ENCODE assay signal across 11 cellular contexts in genomic region chr2:183063083-183063482, GRCh38. TPM values are rescaled to one million over a fixed set of nuclear protein-coding genes. Genes with fewer than 3 reads are reported as not detected.
DNase-seq lines count a peak whose midpoint lies in the region; ATAC-seq and TF ChIP-seq lines count a peak whose summit lies in the region.
"Had no signal": no experiment of that assay in that cellular context is flagged by ENCODE, and none has a peak within 500 bp of the region (broad histone marks: within the 10 kb centered on the region; RNA-seq: fewer than 3 reads in every experiment).

No MANE protein-coding gene starts in this region.

- H2AFZ ChIP-seq in neural progenitor cell (replicated peaks), result no peak overlapping the region

- no peaks in the 10 kb centered on the region for H3K27me3 ChIP-seq in neural progenitor cell

- H3K9me3 Mint-ChIP-seq in neural progenitor cell (no peaks in the 10 kb centered on the region), glutamatergic neuron (ENCODE audit: unreplicated experiment) (no peaks in the 10 kb centered on the region)

- H3K4me1 ChIP-seq in neural progenitor cell, result no peaks in the 10 kb centered on the region

- peak; percentile 17 for DNase-seq in amniotic stem cell (lab: John Stamatoyannopoulos, UW)
- DNase-seq in neural progenitor cell (ENCODE audit: low spot score), result no peak
- no peak for DNase-seq in glutamatergic neuron
- DNase-seq in effector CD8-positive, alpha-beta T cell (lab: John Stamatoyannopoulos, UW), result no peak
- DNase-seq: activated gamma-delta T cell, NCI-H510A treated with DMSO at 0.1 percent for 48 hours had no signal

- H3K4me3 ChIP-seq in neural progenitor cell, result no peak overlapping the region

- H3K4me1 Mint-ChIP-seq in neural progenitor cell (peaks cover 13% of the 10 kb centered on the region), glutamatergic neuron (ENCODE audit: low read depth, unreplicated experiment) (no peaks in the 10 kb centered on the region)

- H4K20me1 ChIP-seq in neural progenitor cell (ENCODE audit: low read depth), result no peaks in the 10 kb centered on the region

- H3K36me3 Mint-ChIP-seq in neural progenitor cell (no peaks in the 10 kb centered on the region), glutamatergic neuron (ENCODE audit: unreplicated experiment) (no peaks in the 10 kb centered on the region)

- no peak overlapping the region for H3K27ac ChIP-seq in neural progenitor cell
- H3K27ac ChIP-seq: epithelial cell of prostate, HL-60 had no signal

- H3K9ac ChIP-seq in neural progenitor cell, result no peak overlapping the region

- no peak overlapping the region for H3K4me3 Mint-ChIP-seq in neural progenitor cell
- no peak overlapping the region for H3K4me3 Mint-ChIP-seq in glutamatergic neuron (ENCODE audit: unreplicated experiment)

- no peaks in the 10 kb centered on the region for H3K36me3 ChIP-seq in neural progenitor cell

- H3K9me3 ChIP-seq in neural progenitor cell (ENCODE audit: low read depth), result no peaks in the 10 kb centered on the region

- H3K79me2 ChIP-seq in neural progenitor cell (ENCODE audit: low read depth), result no peaks in the 10 kb centered on the region

- no peak for TF ChIP-seq CTCF in neural progenitor cell (IDR thresholded peaks at IDR 0.05)
- no peak for TF ChIP-seq CTCF in glutamatergic neuron (IDR thresholded peaks at IDR 0.05; ENCODE audit: partially characterized antibody, unreplicated experiment)

- no peak overlapping the region for H3K4me2 ChIP-seq in neural progenitor cell

- peak overlapping the region; percentile 54 for H3K27ac Mint-ChIP-seq in neural progenitor cell
- H3K27ac Mint-ChIP-seq in glutamatergic neuron (ENCODE audit: unreplicated experiment), result no peak overlapping the region

- ATAC-seq in GM18519 (IDR thresholded peaks at IDR 0.05; ENCODE audit: low FRiP score, unreplicated experiment) (peak; percentile 97), HG03159 (IDR thresholded peaks at IDR 0.05; ENCODE audit: unreplicated experiment) (peak; percentile 96), GM19452 (IDR thresholded peaks at IDR 0.05; ENCODE audit: unreplicated experiment) (no peak)

- H3F3A ChIP-seq in neural progenitor cell (ENCODE audit: low read depth), result no peaks in the 10 kb centered on the region

- H3K27me3 Mint-ChIP-seq in neural progenitor cell (ENCODE audit: insufficient read depth, low read depth) (no peaks in the 10 kb centered on the region), glutamatergic neuron (ENCODE audit: unreplicated experiment) (peaks cover 3% of the 10 kb centered on the region)

RNA-seq across cellular contexts. Expression of gene DUSP19, which starts 15.5 kb away (rescaled TPM):
- total RNA-seq in neural progenitor cell (ENCODE audit: low replicate concordance) (3.5 and 6.7 TPM in 2 replicates), glutamatergic neuron (ENCODE audit: unreplicated experiment) (1.6 TPM)

RNA-seq across cellular contexts. Expression of gene NCKAP1, which starts 24.8 kb away (rescaled TPM):
- total RNA-seq in neural progenitor cell (ENCODE audit: low replicate concordance) (119 and 164 TPM in 2 replicates), glutamatergic neuron (ENCODE audit: unreplicated experiment) (116 TPM)
